1 cellular context compared by ENCODE assay signal in the genomic region with DNA sequence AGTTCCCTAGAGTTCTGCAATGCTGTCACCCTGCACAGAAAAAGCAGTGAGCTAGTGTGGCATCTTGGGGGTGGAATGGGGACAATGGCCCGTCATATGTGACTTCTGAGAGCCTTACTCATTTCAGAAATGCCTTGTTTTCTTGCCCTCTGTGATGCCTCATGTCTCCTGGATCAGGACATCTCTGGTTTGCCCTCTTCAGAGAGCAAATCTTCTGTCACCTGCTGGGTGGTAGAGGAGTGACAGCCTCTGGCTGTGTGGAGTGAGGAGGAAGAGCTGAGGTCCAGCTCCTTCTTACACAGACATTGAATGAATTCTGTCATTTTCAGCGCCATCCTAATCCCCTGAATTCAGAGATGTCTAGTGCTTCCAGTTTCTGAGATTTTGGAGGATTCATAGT.
TF ChIP-seq lines count a peak whose summit lies in the region.

No MANE protein-coding gene starts in this region.

TF ChIP-seq in H1, 55 proteins besides CTCF, POLR2A, EP300 and RAD21:
- TF ChIP-seq CHD2 (IDR thresholded peaks at IDR 0.05; ENCODE audit: low read length): no peak
- TF ChIP-seq, protein P1, sequence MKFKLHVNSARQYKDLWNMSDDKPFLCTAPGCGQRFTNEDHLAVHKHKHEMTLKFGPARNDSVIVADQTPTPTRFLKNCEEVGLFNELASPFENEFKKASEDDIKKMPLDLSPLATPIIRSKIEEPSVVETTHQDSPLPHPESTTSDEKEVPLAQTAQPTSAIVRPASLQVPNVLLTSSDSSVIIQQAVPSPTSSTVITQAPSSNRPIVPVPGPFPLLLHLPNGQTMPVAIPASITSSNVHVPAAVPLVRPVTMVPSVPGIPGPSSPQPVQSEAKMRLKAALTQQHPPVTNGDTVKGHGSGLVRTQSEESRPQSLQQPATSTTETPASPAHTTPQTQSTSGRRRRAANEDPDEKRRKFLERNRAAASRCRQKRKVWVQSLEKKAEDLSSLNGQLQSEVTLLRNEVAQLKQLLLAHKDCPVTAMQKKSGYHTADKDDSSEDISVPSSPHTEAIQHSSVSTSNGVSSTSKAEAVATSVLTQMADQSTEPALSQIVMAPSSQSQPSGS (IDR thresholded peaks at IDR 0.05; ENCODE audit: low read length): no peak
- no peak for TF ChIP-seq GTF2F1 (IDR thresholded peaks at IDR 0.05; ENCODE audit: borderline replicate concordance, low read depth, low read length)
- TF ChIP-seq RXRA (IDR thresholded peaks at IDR 0.05; ENCODE audit: insufficient read depth, low read depth, low read length): no peak
- TF ChIP-seq CBX5 (IDR thresholded peaks at IDR 0.05; ENCODE audit: low read depth, low read length): no peak
- no peak for TF ChIP-seq BACH1 (IDR thresholded peaks at IDR 0.05; ENCODE audit: low read length)
- TF ChIP-seq RBBP5 (IDR thresholded peaks at IDR 0.05; ENCODE audit: borderline replicate concordance, low read depth, low read length): no peak
- TF ChIP-seq POU5F1 (IDR thresholded peaks at IDR 0.05; ENCODE audit: low read depth, low read length): no peak
- TF ChIP-seq MAFK (IDR thresholded peaks at IDR 0.05; ENCODE audit: low read depth, low read length): no peak
- no peak for TF ChIP-seq CBX8 (IDR thresholded peaks at IDR 0.05; ENCODE audit: borderline replicate concordance, low read depth, low read length)
- no peak for TF ChIP-seq SP1 (IDR thresholded peaks at IDR 0.05; ENCODE audit: low read depth, low read length)
- TF ChIP-seq TAF7 (optimal IDR thresholded peaks at IDR 0.05; ENCODE audit: borderline replicate concordance, low read depth, low read length): no peak
- TF ChIP-seq CHD7 (IDR thresholded peaks at IDR 0.05; ENCODE audit: insufficient replicate concordance, low read length): no peak
- TF ChIP-seq CHD1 (IDR thresholded peaks at IDR 0.05; ENCODE audit: low read depth, low read length): no peak
- no peak for TF ChIP-seq TAF1 (IDR thresholded peaks at IDR 0.05; ENCODE audit: low read depth, low read length)
- TF ChIP-seq GABPA (IDR thresholded peaks at IDR 0.05; ENCODE audit: borderline replicate concordance, insufficient read depth, low read length): no peak
- no peak for TF ChIP-seq TCF12 (IDR thresholded peaks at IDR 0.05; ENCODE audit: low read depth, low read length)
- TF ChIP-seq BRCA1 (IDR thresholded peaks at IDR 0.05; ENCODE audit: low read depth, low read length): no peak
